ENCODE assay signal across 1 cellular context in the genomic region with DNA sequence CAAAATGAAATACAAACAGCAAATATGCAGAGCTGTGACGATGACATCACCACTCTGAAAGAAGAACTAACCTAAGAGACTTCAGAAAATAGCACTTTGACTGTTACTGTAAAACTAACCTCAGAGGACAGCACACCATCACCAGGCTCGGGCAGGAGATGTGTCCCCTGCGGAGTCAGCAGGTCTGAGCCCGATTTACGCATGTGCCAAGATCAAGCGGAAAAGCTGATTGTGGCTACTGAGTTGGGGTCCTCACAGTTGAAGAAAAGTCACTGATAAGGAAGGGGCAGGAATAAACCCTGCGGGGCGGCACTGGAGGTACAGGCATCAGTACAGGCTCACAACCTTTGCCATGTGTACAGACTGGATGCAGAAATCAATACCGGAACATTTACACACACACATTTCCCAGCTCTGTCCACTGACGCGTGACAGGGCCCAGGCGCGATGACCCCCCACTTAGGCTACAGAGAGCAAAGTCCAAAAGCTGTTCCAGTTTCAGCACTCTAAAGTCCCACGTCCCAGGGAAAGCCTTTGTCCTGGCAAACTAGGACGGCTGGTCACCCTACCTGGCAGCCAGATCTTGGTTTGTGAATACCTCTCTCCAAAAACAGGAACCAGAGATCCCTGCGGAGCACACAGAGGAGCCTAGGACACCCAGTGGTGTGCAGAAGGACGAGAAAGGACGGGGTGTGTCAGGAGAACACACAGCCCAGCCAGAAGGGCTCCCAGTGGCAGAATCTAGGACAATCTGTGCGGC.
TF ChIP-seq lines count a peak whose summit lies in the region.

No MANE protein-coding gene starts in this region.

TF ChIP-seq in HepG2, 621 proteins besides CTCF, POLR2A, EP300 and RAD21 (continued from another document and continues in another):
- TF ChIP-seq SNRNP70 (IDR thresholded peaks at IDR 0.05; ENCODE audit: low read depth, low read length) (no peak), ZNF878 (CRISPR knock-in tag; IDR thresholded peaks at IDR 0.05) (peak; percentile 89), FLYWCH1 (CRISPR knock-in tag; IDR thresholded peaks at IDR 0.05) (0 out of 2 replicates have a peak, but pooled peaks have one; percentile 23), ZNF720 (CRISPR knock-in tag; IDR thresholded peaks at IDR 0.05) (no peak), ZSCAN12 (CRISPR knock-in tag; IDR thresholded peaks at IDR 0.05) (no peak), ZNF431 (CRISPR knock-in tag; IDR thresholded peaks at IDR 0.05; ENCODE audit: borderline replicate concordance, low read depth) (peak; percentile 96), ZFP90 (CRISPR knock-in tag; IDR thresholded peaks at IDR 0.05; ENCODE audit: borderline replicate concordance) (0 out of 2 replicates have a peak, but pooled peaks have one; percentile 33), KDM4B (CRISPR knock-in tag; IDR thresholded peaks at IDR 0.05) (peak; percentile 10; the same call in 1 of the 2 replicates), NPAS2 (CRISPR knock-in tag; IDR thresholded peaks at IDR 0.05; ENCODE audit: borderline replicate concordance) (0 out of 2 replicates have a peak, but pooled peaks have one; percentile 55), ZNF644 (CRISPR knock-in tag; IDR thresholded peaks at IDR 0.05; ENCODE audit: low read depth) (peak; percentile 40; the same call in 1 of the 2 replicates), POLR2G (IDR thresholded peaks at IDR 0.05; ENCODE audit: low read depth, low read length) (peak; percentile 89), SATB2 (CRISPR knock-in tag; IDR thresholded peaks at IDR 0.05) (no peak), PAF1 (CRISPR knock-in tag; IDR thresholded peaks at IDR 0.05) (no peak), BORCS8-MEF2B (CRISPR knock-in tag; IDR thresholded peaks at IDR 0.05) (peak; percentile 82), AGO1 (IDR thresholded peaks at IDR 0.05; ENCODE audit: low read depth, low read length, poor library complexity, severe bottlenecking) (no peak), EEA1 (CRISPR knock-in tag; IDR thresholded peaks at IDR 0.05; ENCODE audit: borderline replicate concordance) (0 out of 2 replicates have a peak, but pooled peaks have one; percentile 31), ZBTB7B (CRISPR knock-in tag; IDR thresholded peaks at IDR 0.05) (peak; percentile 98), ZNF510 (CRISPR knock-in tag; IDR thresholded peaks at IDR 0.05; ENCODE audit: low read depth) (peak; percentile 59; the same call in 1 of the 2 replicates), HOXA7 (CRISPR knock-in tag; IDR thresholded peaks at IDR 0.05) (no peak), ATF1 (CRISPR knock-in tag; IDR thresholded peaks at IDR 0.05) (peak; percentile 74), RFXAP (CRISPR knock-in tag; IDR thresholded peaks at IDR 0.05; ENCODE audit: borderline replicate concordance) (peak; percentile 59; the same call in 1 of the 2 replicates), ZNF335 (CRISPR knock-in tag; IDR thresholded peaks at IDR 0.05) (peak; percentile 97), HIVEP1 (CRISPR knock-in tag; IDR thresholded peaks at IDR 0.05) (peak; percentile 85; the same call in 1 of the 2 replicates), MEIS1 (CRISPR knock-in tag; IDR thresholded peaks at IDR 0.05; ENCODE audit: borderline replicate concordance) (peak; percentile 90), HOXA9 (CRISPR knock-in tag; IDR thresholded peaks at IDR 0.05; ENCODE audit: borderline replicate concordance) (no peak), ZNF724P (CRISPR knock-in tag; IDR thresholded peaks at IDR 0.05; ENCODE audit: borderline replicate concordance) (no peak; the same call in 1 of the 2 replicates), ZNF382 (CRISPR knock-in tag; IDR thresholded peaks at IDR 0.05; ENCODE audit: borderline replicate concordance) (no peak), MAFG (CRISPR knock-in tag; IDR thresholded peaks at IDR 0.05) (no peak), NCOA2 (CRISPR knock-in tag; IDR thresholded peaks at IDR 0.05) (peak; percentile 91), ZNF614 (CRISPR knock-in tag; IDR thresholded peaks at IDR 0.05; ENCODE audit: borderline replicate concordance) (peak; percentile 94; the same call in 1 of the 2 replicates), ZNF660 (CRISPR knock-in tag; IDR thresholded peaks at IDR 0.05; ENCODE audit: borderline replicate concordance, low read depth) (no peak), ZNF790 (CRISPR knock-in tag; IDR thresholded peaks at IDR 0.05; ENCODE audit: borderline replicate concordance) (peak; percentile 89; the same call in 1 of the 2 replicates), SIX4 (CRISPR knock-in tag; IDR thresholded peaks at IDR 0.05) (peak; percentile 76), ASH2L (IDR thresholded peaks at IDR 0.05; ENCODE audit: insufficient read length, low read depth, low read length) (peak; percentile 93), POGZ (CRISPR knock-in tag; IDR thresholded peaks at IDR 0.05) (peak; percentile 90)
- TF ChIP-seq, protein P1, sequence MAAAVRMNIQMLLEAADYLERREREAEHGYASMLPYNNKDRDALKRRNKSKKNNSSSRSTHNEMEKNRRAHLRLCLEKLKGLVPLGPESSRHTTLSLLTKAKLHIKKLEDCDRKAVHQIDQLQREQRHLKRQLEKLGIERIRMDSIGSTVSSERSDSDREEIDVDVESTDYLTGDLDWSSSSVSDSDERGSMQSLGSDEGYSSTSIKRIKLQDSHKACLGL (CRISPR knock-in tag; IDR thresholded peaks at IDR 0.05), result peak; percentile 69; the same call in 1 of the 2 replicates
- TF ChIP-seq, protein P2, sequence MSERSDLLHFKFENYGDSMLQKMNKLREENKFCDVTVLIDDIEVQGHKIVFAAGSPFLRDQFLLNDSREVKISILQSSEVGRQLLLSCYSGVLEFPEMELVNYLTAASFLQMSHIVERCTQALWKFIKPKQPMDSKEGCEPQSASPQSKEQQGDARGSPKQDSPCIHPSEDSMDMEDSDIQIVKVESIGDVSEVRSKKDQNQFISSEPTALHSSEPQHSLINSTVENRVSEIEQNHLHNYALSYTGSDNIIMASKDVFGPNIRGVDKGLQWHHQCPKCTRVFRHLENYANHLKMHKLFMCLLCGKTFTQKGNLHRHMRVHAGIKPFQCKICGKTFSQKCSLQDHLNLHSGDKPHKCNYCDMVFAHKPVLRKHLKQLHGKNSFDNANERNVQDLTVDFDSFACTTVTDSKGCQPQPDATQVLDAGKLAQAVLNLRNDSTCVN (CRISPR knock-in tag; IDR thresholded peaks at IDR 0.05; ENCODE audit: borderline replicate concordance), result no peak; the same call in none of the 2 replicates
- TF ChIP-seq, protein P3, sequence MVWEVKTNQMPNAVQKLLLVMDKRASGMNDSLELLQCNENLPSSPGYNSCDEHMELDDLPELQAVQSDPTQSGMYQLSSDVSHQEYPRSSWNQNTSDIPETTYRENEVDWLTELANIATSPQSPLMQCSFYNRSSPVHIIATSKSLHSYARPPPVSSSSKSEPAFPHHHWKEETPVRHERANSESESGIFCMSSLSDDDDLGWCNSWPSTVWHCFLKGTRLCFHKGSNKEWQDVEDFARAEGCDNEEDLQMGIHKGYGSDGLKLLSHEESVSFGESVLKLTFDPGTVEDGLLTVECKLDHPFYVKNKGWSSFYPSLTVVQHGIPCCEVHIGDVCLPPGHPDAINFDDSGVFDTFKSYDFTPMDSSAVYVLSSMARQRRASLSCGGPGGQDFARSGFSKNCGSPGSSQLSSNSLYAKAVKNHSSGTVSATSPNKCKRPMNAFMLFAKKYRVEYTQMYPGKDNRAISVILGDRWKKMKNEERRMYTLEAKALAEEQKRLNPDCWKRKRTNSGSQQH (CRISPR knock-in tag; IDR thresholded peaks at IDR 0.05; ENCODE audit: low read depth), result peak; percentile 92; the same call in 1 of the 2 replicates
- TF ChIP-seq, protein P4, sequence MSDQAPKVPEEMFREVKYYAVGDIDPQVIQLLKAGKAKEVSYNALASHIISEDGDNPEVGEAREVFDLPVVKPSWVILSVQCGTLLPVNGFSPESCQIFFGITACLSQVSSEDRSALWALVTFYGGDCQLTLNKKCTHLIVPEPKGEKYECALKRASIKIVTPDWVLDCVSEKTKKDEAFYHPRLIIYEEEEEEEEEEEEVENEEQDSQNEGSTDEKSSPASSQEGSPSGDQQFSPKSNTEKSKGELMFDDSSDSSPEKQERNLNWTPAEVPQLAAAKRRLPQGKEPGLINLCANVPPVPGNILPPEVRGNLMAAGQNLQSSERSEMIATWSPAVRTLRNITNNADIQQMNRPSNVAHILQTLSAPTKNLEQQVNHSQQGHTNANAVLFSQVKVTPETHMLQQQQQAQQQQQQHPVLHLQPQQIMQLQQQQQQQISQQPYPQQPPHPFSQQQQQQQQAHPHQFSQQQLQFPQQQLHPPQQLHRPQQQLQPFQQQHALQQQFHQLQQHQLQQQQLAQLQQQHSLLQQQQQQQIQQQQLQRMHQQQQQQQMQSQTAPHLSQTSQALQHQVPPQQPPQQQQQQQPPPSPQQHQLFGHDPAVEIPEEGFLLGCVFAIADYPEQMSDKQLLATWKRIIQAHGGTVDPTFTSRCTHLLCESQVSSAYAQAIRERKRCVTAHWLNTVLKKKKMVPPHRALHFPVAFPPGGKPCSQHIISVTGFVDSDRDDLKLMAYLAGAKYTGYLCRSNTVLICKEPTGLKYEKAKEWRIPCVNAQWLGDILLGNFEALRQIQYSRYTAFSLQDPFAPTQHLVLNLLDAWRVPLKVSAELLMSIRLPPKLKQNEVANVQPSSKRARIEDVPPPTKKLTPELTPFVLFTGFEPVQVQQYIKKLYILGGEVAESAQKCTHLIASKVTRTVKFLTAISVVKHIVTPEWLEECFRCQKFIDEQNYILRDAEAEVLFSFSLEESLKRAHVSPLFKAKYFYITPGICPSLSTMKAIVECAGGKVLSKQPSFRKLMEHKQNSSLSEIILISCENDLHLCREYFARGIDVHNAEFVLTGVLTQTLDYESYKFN (CRISPR knock-in tag; conservative IDR thresholded peaks at IDR 0.05), result peak; percentile 99
- TF ChIP-seq, protein P5, sequence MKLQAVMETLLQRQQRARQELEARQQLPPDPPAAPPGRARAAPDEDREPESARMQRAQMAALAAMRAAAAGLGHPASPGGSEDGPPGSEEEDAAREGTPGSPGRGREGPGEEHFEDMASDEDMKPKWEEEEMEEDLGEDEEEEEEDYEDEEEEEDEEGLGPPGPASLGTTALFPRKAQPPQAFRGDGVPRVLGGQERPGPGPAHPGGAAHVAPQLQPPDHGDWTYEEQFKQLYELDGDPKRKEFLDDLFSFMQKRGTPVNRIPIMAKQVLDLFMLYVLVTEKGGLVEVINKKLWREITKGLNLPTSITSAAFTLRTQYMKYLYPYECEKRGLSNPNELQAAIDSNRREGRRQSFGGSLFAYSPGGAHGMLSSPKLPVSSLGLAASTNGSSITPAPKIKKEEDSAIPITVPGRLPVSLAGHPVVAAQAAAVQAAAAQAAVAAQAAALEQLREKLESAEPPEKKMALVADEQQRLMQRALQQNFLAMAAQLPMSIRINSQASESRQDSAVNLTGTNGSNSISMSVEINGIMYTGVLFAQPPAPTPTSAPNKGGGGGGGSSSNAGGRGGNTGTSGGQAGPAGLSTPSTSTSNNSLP (IDR thresholded peaks at IDR 0.05; ENCODE audit: low read depth, low read length), result peak; percentile 24
- TF ChIP-seq, protein P6, sequence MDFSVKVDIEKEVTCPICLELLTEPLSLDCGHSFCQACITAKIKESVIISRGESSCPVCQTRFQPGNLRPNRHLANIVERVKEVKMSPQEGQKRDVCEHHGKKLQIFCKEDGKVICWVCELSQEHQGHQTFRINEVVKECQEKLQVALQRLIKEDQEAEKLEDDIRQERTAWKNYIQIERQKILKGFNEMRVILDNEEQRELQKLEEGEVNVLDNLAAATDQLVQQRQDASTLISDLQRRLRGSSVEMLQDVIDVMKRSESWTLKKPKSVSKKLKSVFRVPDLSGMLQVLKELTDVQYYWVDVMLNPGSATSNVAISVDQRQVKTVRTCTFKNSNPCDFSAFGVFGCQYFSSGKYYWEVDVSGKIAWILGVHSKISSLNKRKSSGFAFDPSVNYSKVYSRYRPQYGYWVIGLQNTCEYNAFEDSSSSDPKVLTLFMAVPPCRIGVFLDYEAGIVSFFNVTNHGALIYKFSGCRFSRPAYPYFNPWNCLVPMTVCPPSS (IDR thresholded peaks at IDR 0.05), result no peak
- TF ChIP-seq, protein P7, sequence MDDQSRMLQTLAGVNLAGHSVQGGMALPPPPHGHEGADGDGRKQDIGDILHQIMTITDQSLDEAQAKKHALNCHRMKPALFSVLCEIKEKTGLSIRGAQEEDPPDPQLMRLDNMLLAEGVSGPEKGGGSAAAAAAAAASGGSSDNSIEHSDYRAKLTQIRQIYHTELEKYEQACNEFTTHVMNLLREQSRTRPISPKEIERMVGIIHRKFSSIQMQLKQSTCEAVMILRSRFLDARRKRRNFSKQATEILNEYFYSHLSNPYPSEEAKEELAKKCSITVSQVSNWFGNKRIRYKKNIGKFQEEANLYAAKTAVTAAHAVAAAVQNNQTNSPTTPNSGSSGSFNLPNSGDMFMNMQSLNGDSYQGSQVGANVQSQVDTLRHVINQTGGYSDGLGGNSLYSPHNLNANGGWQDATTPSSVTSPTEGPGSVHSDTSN (CRISPR knock-in tag; IDR thresholded peaks at IDR 0.05; ENCODE audit: borderline replicate concordance), result 0 out of 2 replicates have a peak, but pooled peaks have one; percentile 68
- TF ChIP-seq, protein P8, sequence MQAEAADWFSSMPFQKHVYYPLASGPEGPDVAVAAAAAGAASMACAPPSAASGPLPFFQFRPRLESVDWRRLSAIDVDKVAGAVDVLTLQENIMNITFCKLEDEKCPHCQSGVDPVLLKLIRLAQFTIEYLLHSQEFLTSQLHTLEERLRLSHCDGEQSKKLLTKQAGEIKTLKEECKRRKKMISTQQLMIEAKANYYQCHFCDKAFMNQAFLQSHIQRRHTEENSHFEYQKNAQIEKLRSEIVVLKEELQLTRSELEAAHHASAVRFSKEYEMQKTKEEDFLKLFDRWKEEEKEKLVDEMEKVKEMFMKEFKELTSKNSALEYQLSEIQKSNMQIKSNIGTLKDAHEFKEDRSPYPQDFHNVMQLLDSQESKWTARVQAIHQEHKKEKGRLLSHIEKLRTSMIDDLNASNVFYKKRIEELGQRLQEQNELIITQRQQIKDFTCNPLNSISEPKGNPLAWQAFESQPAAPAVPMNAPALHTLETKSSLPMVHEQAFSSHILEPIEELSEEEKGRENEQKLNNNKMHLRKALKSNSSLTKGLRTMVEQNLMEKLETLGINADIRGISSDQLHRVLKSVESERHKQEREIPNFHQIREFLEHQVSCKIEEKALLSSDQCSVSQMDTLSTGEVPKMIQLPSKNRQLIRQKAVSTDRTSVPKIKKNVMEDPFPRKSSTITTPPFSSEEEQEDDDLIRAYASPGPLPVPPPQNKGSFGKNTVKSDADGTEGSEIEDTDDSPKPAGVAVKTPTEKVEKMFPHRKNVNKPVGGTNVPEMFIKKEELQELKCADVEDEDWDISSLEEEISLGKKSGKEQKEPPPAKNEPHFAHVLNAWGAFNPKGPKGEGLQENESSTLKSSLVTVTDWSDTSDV (CRISPR knock-in tag; IDR thresholded peaks at IDR 0.05), result no peak
- TF ChIP-seq, protein P9, sequence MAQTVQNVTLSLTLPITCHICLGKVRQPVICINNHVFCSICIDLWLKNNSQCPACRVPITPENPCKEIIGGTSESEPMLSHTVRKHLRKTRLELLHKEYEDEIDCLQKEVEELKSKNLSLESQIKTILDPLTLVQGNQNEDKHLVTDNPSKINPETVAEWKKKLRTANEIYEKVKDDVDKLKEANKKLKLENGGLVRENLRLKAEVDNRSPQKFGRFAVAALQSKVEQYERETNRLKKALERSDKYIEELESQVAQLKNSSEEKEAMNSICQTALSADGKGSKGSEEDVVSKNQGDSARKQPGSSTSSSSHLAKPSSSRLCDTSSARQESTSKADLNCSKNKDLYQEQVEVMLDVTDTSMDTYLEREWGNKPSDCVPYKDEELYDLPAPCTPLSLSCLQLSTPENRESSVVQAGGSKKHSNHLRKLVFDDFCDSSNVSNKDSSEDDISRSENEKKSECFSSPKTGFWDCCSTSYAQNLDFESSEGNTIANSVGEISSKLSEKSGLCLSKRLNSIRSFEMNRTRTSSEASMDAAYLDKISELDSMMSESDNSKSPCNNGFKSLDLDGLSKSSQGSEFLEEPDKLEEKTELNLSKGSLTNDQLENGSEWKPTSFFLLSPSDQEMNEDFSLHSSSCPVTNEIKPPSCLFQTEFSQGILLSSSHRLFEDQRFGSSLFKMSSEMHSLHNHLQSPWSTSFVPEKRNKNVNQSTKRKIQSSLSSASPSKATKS (CRISPR knock-in tag; IDR thresholded peaks at IDR 0.05), result no peak
